ENCODE assay signal across 19 cellular contexts in genomic region chr16:67229906-67230808, GRCh38. TPM values are rescaled to one million over a fixed set of nuclear protein-coding genes. Genes with fewer than 3 reads are reported as not detected.
DNase-seq lines count a peak whose midpoint lies in the region; ATAC-seq, FAIRE-seq and TF ChIP-seq lines count a peak whose summit lies in the region.
"Had no signal": no experiment of that assay in that cellular context is flagged by ENCODE, and none has a peak within 500 bp of the region (broad histone marks: within the 10 kb centered on the region; RNA-seq: fewer than 3 reads in every experiment).

No MANE protein-coding gene starts in this region.

- no TSS peak for BruUV-seq in GM12878 (replicated peaks; lab: Mats Ljungman, UMichigan)

- no peak for TF ChIP-seq EP300 in GM12878 (IDR thresholded peaks at IDR 0.05; ENCODE audit: borderline replicate concordance in 1 of 2, control insufficient read depth in 1 of 2, low read depth in 2 of 2, low read length in 2 of 2)

- H3K27ac Mint-ChIP-seq in activated naive CD4-positive, alpha-beta T cell treated with anti-CD3 and anti-CD28 coated beads, Interleukin-2, amount 10 ng/mL, durations not matched to agents 7 days and 5 days, result no peak overlapping the region
- peak overlapping the region; percentile 100 for H3K27ac Mint-ChIP-seq in stimulated activated effector memory CD8-positive, alpha-beta T cell treated with anti-CD3 and anti-CD28 coated beads, Interleukin-12 subunit alpha, Interleukin-12 subunit beta, amount 100 ng/mL, for 72 hours

- H3K4me1 ChIP-seq in GM12878 (ENCODE audit: control insufficient read depth, insufficient read depth, low read length), result peaks cover 12% of the 10 kb centered on the region

- no peak overlapping the region for H3K9ac ChIP-seq in GM12878 (ENCODE audit: control insufficient read depth, insufficient read depth, low read length)

- no peaks in the 10 kb centered on the region for H3K9me3 Mint-ChIP-seq in activated naive CD4-positive, alpha-beta T cell treated with anti-CD3 and anti-CD28 coated beads, Interleukin-2, amount 10 ng/mL, durations not matched to agents 7 days and 5 days
- H3K9me3 Mint-ChIP-seq in stimulated activated effector memory CD8-positive, alpha-beta T cell treated with anti-CD3 and anti-CD28 coated beads, Interleukin-12 subunit alpha, Interleukin-12 subunit beta, amount 100 ng/mL, for 72 hours, result no peaks in the 10 kb centered on the region

- no peaks in the 10 kb centered on the region for H3K9me3 ChIP-seq in GM12878 (replicated peaks; ENCODE audit: control insufficient read depth, insufficient read depth, low read length)
- H3K9me3 ChIP-seq: A549, tibial artery had no signal

- H3K36me3 Mint-ChIP-seq in activated naive CD4-positive, alpha-beta T cell treated with anti-CD3 and anti-CD28 coated beads, Interleukin-2, amount 10 ng/mL, durations not matched to agents 7 days and 5 days, result peaks cover 24% of the 10 kb centered on the region
- H3K36me3 Mint-ChIP-seq in stimulated activated effector memory CD8-positive, alpha-beta T cell treated with anti-CD3 and anti-CD28 coated beads, Interleukin-12 subunit alpha, Interleukin-12 subunit beta, amount 100 ng/mL, for 72 hours, result peaks cover 85% of the 10 kb centered on the region

- peaks cover 16 to 31% of the 10 kb centered on the region in 2 experiments; a peak in 3 of 4 replicates for H3K36me3 ChIP-seq in GM12878 (ENCODE audit: control insufficient read depth in 2 of 2, insufficient read depth in 2 of 2, low read length in 1 of 2)

- H3K27me3 Mint-ChIP-seq in activated naive CD4-positive, alpha-beta T cell treated with anti-CD3 and anti-CD28 coated beads, Interleukin-2, amount 10 ng/mL, durations not matched to agents 7 days and 5 days, result no peaks in the 10 kb centered on the region

- no peaks in the 10 kb centered on the region for H4K20me1 ChIP-seq in GM12878 (ENCODE audit: control insufficient read depth, insufficient read depth)

- CTCF ChIA-PET in activated naive CD4-positive, alpha-beta T cell treated with anti-CD3 and anti-CD28 coated beads, Interleukin-2, amount 10 ng/mL, durations not matched to agents 7 days and 5 days (lab: Charles Lee), result no interaction called here
- CTCF ChIA-PET in GM12878 (lab: Yijun Ruan, JAX), result interaction anchor here (1.2 to 2.0 kb wide), 2 partner anchors 17 to 75 kb away, joined by 3 to 7 read pairs; partner anchors contain the start of gene FHOD1

- intact Hi-C loops in GM12878 (cut with micrococcal nuclease; ENCODE audit: unreplicated experiment), result no loop called here

- no peak for TF ChIP-seq CTCF in GM12878 (IDR thresholded peaks at IDR 0.05 in 2 of 3, conservative IDR thresholded peaks at IDR 0.05 in 1 of 3; ENCODE audit: control insufficient read depth in 2 of 3, extremely low read depth in 1 of 3, insufficient read depth in 1 of 3, low read depth in 3 of 3, low read length in 3 of 3)

- RAD21 ChIA-PET in GM12878 (lab: Charles Lee; ENCODE audit: unreplicated experiment), result no interaction called here

- 98% methylated on average over 32 of the region's 32 CpGs for WGBS in GM12878 (ENCODE audit: insufficient coverage, insufficient replicate concordance, low lambda C conversion rate, missing lambda C conversion rate)

- peaks cover 18% of the 10 kb centered on the region for H3K79me2 ChIP-seq in GM12878 (ENCODE audit: control insufficient read depth, insufficient read depth, low read length)

- H3K4me3 Mint-ChIP-seq in activated naive CD4-positive, alpha-beta T cell treated with anti-CD3 and anti-CD28 coated beads, Interleukin-2, amount 10 ng/mL, durations not matched to agents 7 days and 5 days, result peak overlapping the region; percentile 23
- H3K4me3 Mint-ChIP-seq in stimulated activated effector memory CD8-positive, alpha-beta T cell treated with anti-CD3 and anti-CD28 coated beads, Interleukin-12 subunit alpha, Interleukin-12 subunit beta, amount 100 ng/mL, for 72 hours, result no peak overlapping the region

- H3K4me3 ChIP-seq in GM12878, result no peak overlapping the region
- H3K4me3 ChIP-seq: A549, cardiac muscle cell, tibial artery had no signal

- SMC1A ChIA-PET in GM12878 (lab: Charles Lee; ENCODE audit: uncharacterized antibody, unreplicated experiment), result no interaction called here

- FAIRE-seq in GM12878 (lab: Jason Lieb, UNC), result no peak
- FAIRE-seq: A549 had no signal

- H3K27me3 ChIP-seq in GM12878 (replicated peaks in 1 of 2; ENCODE audit: control insufficient read depth in 2 of 2, insufficient read depth in 2 of 2, low read length in 1 of 2), result no peaks in the 10 kb centered on the region
- H3K27me3 ChIP-seq: cardiac muscle cell, tibial artery had no signal

- peak; percentile 69 for TF ChIP-seq POLR2A in GM12878 (IDR thresholded peaks at IDR 0.05; ENCODE audit: low read depth, low read length)

- DNase-seq in activated naive CD4-positive, alpha-beta T cell treated with anti-CD3 and anti-CD28 coated beads, Interleukin-2, amount 10 ng/mL, durations not matched to agents 7 days and 5 days, result no peak
- DNase-seq in activated naive CD4-positive, alpha-beta T cell treated with Interleukin-2 at 50 U/mL for 16 hours, result no peak
- DNase-seq in GM12878 (ENCODE audit: low read depth, low spot score), result no peak
- DNase-seq in stimulated activated effector memory CD8-positive, alpha-beta T cell treated with anti-CD3 and anti-CD28 coated beads, Interleukin-12 subunit alpha, Interleukin-12 subunit beta, amount 100 ng/mL, for 72 hours (ENCODE audit: low spot score in 2 of 2), result no peak
- DNase-seq in D341Med (ENCODE audit: low spot score), result no peak
- DNase-seq: activated CD4-positive, alpha-beta T cell treated with anti-CD3 and anti-CD28 coated beads, Interleukin-2, amount 50 U/mL, for 1 hour; activated T-cell treated with anti-CD3 and anti-CD28 coated beads, Interleukin-2, amount 50 U/mL, for 48 hours; C1 segment of cervical spinal cord; DMS153; Kasumi-1; NCI-H1105; NCI-H510A; stimulated activated naive CD4-positive, alpha-beta T cell had no signal

- no peak overlapping the region for H3K4me2 ChIP-seq in GM12878 (ENCODE audit: control insufficient read depth, insufficient read depth)
- H3K4me2 ChIP-seq: A549 had no signal

- in situ Hi-C loops in GM12878 (cut with MboI), result no loop called here

- no peak overlapping the region for H2AFZ ChIP-seq in GM12878 (ENCODE audit: control insufficient read depth, low read depth, low read length)

- POLR2A ChIA-PET in GM12878 (lab: Charles Lee), result interaction anchor here (7.7 kb wide), 1 partner anchor 15 kb away, joined by 100 read pairs; the partner anchor contains the start of genes FHOD1 and SLC9A5

- ATAC-seq in GM12878 (no peak), HG02571 (IDR thresholded peaks at IDR 0.05; ENCODE audit: unreplicated experiment) (no peak)
- ATAC-seq in stimulated activated effector memory CD8-positive, alpha-beta T cell treated with anti-CD3 and anti-CD28 coated beads, Interleukin-12 subunit alpha, Interleukin-12 subunit beta, amount 100 ng/mL, for 72 hours, result no peak
- ATAC-seq: esophagus mucosa, right cardiac atrium had no signal

- no peak for TF ChIP-seq RAD21 in GM12878 (IDR thresholded peaks at IDR 0.05; ENCODE audit: insufficient read depth, low read depth, low read length)

- H3K27ac ChIP-seq in GM12878 (ENCODE audit: control insufficient read depth, insufficient read depth), result no peak overlapping the region
- H3K27ac ChIP-seq: A549, cardiac muscle cell, tibial artery had no signal

- H3K4me1 Mint-ChIP-seq in activated naive CD4-positive, alpha-beta T cell treated with anti-CD3 and anti-CD28 coated beads, Interleukin-2, amount 10 ng/mL, durations not matched to agents 7 days and 5 days, result peaks cover 32% of the 10 kb centered on the region
- peaks cover 43% of the 10 kb centered on the region for H3K4me1 Mint-ChIP-seq in stimulated activated effector memory CD8-positive, alpha-beta T cell treated with anti-CD3 and anti-CD28 coated beads, Interleukin-12 subunit alpha, Interleukin-12 subunit beta, amount 100 ng/mL, for 72 hours

RNA-seq across cellular contexts. Expression of gene TMEM208, which starts 3.2 kb away (rescaled TPM):
- 22.6 and 25.6 TPM in 2 replicates for total RNA-seq in GM12878 (2013; cell fraction: nucleolus; rRNA removed)
- total RNA-seq in GM12878 (2014; rRNA removed) (37.9 and 48.4 TPM in 2 replicates), GM12878 (2014; rRNA removed; fragmentation: Illumina TruSeq; extraction: Trizol) (34.1 and 35.0 TPM in 2 replicates), GM12878 (2021) (45.9 and 46.8 TPM in 2 replicates)
- 30.4 TPM for polyA plus RNA-seq in GM12878 (2011; ENCODE audit: low read depth)
- polyA plus RNA-seq in GM12878 (2011; rRNA removed) (27.8 and 39.4 TPM in 2 replicates), GM12878 (2014; fragmentation: Illumina TruSeq; extraction: Trizol) (25.1 and 42.6 TPM in 2 replicates), GM12878 (2014; fragmentation: Nextera tagmentation; extraction: Ambion mirVana) (100 to 1,000 TPM; 169 to 244 TPM), GM12878 (2014; rRNA removed) (51.1 and 59.8 TPM in 2 replicates), GM12878 (2016; fragmentation: Nextera tagmentation; extraction: Ambion mirVana) (100 to 1,000 TPM; 128 to 143 TPM)
- polyA plus RNA-seq in GM12878 (2011; cell fraction: cytosol; rRNA removed), result 57.1 and 59.1 TPM in 2 replicates
- polyA plus RNA-seq in GM12878 (2011; cell fraction: nucleus; rRNA removed), result 37.1 and 38.2 TPM in 2 replicates
- polyA plus RNA-seq in GM12878 (2012), result 48.9 and 50.2 TPM in 2 replicates
- polyA minus RNA-seq in GM12878 (2011; rRNA and poly(A)+ RNA removed), result 26.0 and 46.0 TPM in 2 replicates
- polyA minus RNA-seq in GM12878 (2011; cell fraction: cytosol; rRNA and poly(A)+ RNA removed), result 6.2 and 8.0 TPM in 2 replicates
- 17.3 and 30.6 TPM in 2 replicates for polyA minus RNA-seq in GM12878 (2011; cell fraction: nucleus; rRNA and poly(A)+ RNA removed)

RNA-seq across cellular contexts. Expression of gene FHOD1, which starts 17.1 kb away (rescaled TPM):
- total RNA-seq in GM12878 (2013; cell fraction: nucleolus; rRNA removed), result 48.1 and 49.7 TPM in 2 replicates
- total RNA-seq in GM12878 (2014; rRNA removed) (26.0 and 31.7 TPM in 2 replicates), GM12878 (2014; rRNA removed; fragmentation: Illumina TruSeq; extraction: Trizol) (8.9 and 10.6 TPM in 2 replicates), GM12878 (2021) (65.6 and 65.7 TPM in 2 replicates)
- 18.0 TPM for polyA plus RNA-seq in GM12878 (2011; ENCODE audit: low read depth)
- polyA plus RNA-seq in GM12878 (2011; rRNA removed) (11.7 and 20.9 TPM in 2 replicates), GM12878 (2014; fragmentation: Illumina TruSeq; extraction: Trizol) (10.0 and 18.5 TPM in 2 replicates), GM12878 (2014; fragmentation: Nextera tagmentation; extraction: Ambion mirVana) (10 to 100 TPM in 1 of 2 experiments, 1 to 10 TPM in 1; 9.0 to 17.7 TPM), GM12878 (2014; rRNA removed) (35.6 and 45.2 TPM in 2 replicates), GM12878 (2016; fragmentation: Nextera tagmentation; extraction: Ambion mirVana) (10 to 100 TPM; 13.6 to 14.4 TPM)
- 21.3 and 24.3 TPM in 2 replicates for polyA plus RNA-seq in GM12878 (2011; cell fraction: cytosol; rRNA removed)
- 229 and 274 TPM in 2 replicates for polyA plus RNA-seq in GM12878 (2011; cell fraction: nucleus; rRNA removed)
- 28.8 and 33.4 TPM in 2 replicates for polyA plus RNA-seq in GM12878 (2012)
- 17.7 and 20.1 TPM in 2 replicates for polyA minus RNA-seq in GM12878 (2011; rRNA and poly(A)+ RNA removed)
- polyA minus RNA-seq in GM12878 (2011; cell fraction: cytosol; rRNA and poly(A)+ RNA removed), result 13.9 and 23.9 TPM in 2 replicates
- 22.0 and 39.2 TPM in 2 replicates for polyA minus RNA-seq in GM12878 (2011; cell fraction: nucleus; rRNA and poly(A)+ RNA removed)

RNA-seq across cellular contexts. Expression of gene SLC9A5, which starts 18.6 kb away (rescaled TPM):
- 4.8 and 5.2 TPM in 2 replicates for total RNA-seq in GM12878 (2013; cell fraction: nucleolus; rRNA removed)
- total RNA-seq in GM12878 (2014; rRNA removed), result 1.3 and 2.0 TPM in 2 replicates
- 0.85 and 1.1 TPM in 2 replicates for total RNA-seq in GM12878 (2014; rRNA removed; fragmentation: Illumina TruSeq; extraction: Trizol)
- 2.4 and 3.2 TPM in 2 replicates for total RNA-seq in GM12878 (2021)
- polyA plus RNA-seq in GM12878 (2011; ENCODE audit: low read depth), result 0.75 TPM
- polyA plus RNA-seq in GM12878 (2011; rRNA removed), result 4.8 and 5.7 TPM in 2 replicates
- 6.0 and 7.4 TPM in 2 replicates for polyA plus RNA-seq in GM12878 (2011; cell fraction: cytosol; rRNA removed)
- polyA plus RNA-seq in GM12878 (2011; cell fraction: nucleus; rRNA removed), result 41.4 and 46.4 TPM in 2 replicates
- 1.8 and 1.9 TPM in 2 replicates for polyA plus RNA-seq in GM12878 (2012)
- 1.1 and 1.5 TPM in 2 replicates for polyA plus RNA-seq in GM12878 (2014; fragmentation: Illumina TruSeq; extraction: Trizol)
- under 1 TPM; 0.26 to 0.27 TPM for polyA plus RNA-seq in GM12878 (2014; fragmentation: Nextera tagmentation; extraction: Ambion mirVana)
- polyA plus RNA-seq in GM12878 (2014; rRNA removed), result 2.3 and 2.7 TPM in 2 replicates
- polyA plus RNA-seq in GM12878 (2016; fragmentation: Nextera tagmentation; extraction: Ambion mirVana), result 1 to 10 TPM; 1.4 to 1.5 TPM
- polyA minus RNA-seq in GM12878 (2011; rRNA and poly(A)+ RNA removed), result 3.9 and 7.1 TPM in 2 replicates
- polyA minus RNA-seq in GM12878 (2011; cell fraction: cytosol; rRNA and poly(A)+ RNA removed), result 0.67 and 1.6 TPM in 2 replicates
- 10.3 and 10.4 TPM in 2 replicates for polyA minus RNA-seq in GM12878 (2011; cell fraction: nucleus; rRNA and poly(A)+ RNA removed)

RNA-seq across cellular contexts. Expression of gene ELMO3, which starts 31.2 kb away (rescaled TPM):
- 7.4 and 7.7 TPM in 2 replicates for total RNA-seq in GM12878 (2013; cell fraction: nucleolus; rRNA removed)
- 2.9 and 3.3 TPM in 2 replicates for total RNA-seq in GM12878 (2014; rRNA removed)
- total RNA-seq in GM12878 (2014; rRNA removed; fragmentation: Illumina TruSeq; extraction: Trizol), result 0.83 and 0.85 TPM in 2 replicates
- 4.7 TPM in 2 replicates for total RNA-seq in GM12878 (2021)
- 0.55 TPM for polyA plus RNA-seq in GM12878 (2011; ENCODE audit: low read depth)
- 1.4 and 2.3 TPM in 2 replicates for polyA plus RNA-seq in GM12878 (2011; rRNA removed)
- polyA plus RNA-seq in GM12878 (2011; cell fraction: cytosol; rRNA removed), result 2.3 and 4.2 TPM in 2 replicates
- 33.6 and 41.6 TPM in 2 replicates for polyA plus RNA-seq in GM12878 (2011; cell fraction: nucleus; rRNA removed)
- polyA plus RNA-seq in GM12878 (2012), result 2.2 and 2.3 TPM in 2 replicates
- polyA plus RNA-seq in GM12878 (2014; fragmentation: Illumina TruSeq; extraction: Trizol), result 0.08 and 0.46 TPM in 2 replicates
- under 1 TPM in 1 of 2 experiments, not detected in 1; 0.05 TPM for polyA plus RNA-seq in GM12878 (2014; fragmentation: Nextera tagmentation; extraction: Ambion mirVana)
- 4.2 and 4.6 TPM in 2 replicates for polyA plus RNA-seq in GM12878 (2014; rRNA removed)
- under 1 TPM; 0.64 to 0.96 TPM for polyA plus RNA-seq in GM12878 (2016; fragmentation: Nextera tagmentation; extraction: Ambion mirVana)
- 0.44 and 1.9 TPM in 2 replicates for polyA minus RNA-seq in GM12878 (2011; rRNA and poly(A)+ RNA removed)
- 0.80 TPM in 1 of 2 replicates, not detected in the other for polyA minus RNA-seq in GM12878 (2011; cell fraction: cytosol; rRNA and poly(A)+ RNA removed)
- 4.0 and 7.6 TPM in 2 replicates for polyA minus RNA-seq in GM12878 (2011; cell fraction: nucleus; rRNA and poly(A)+ RNA removed)

RNA-seq across cellular contexts. Expression of gene E2F4, which starts 38.2 kb away (rescaled TPM):
- 90.6 and 96.1 TPM in 2 replicates for total RNA-seq in GM12878 (2013; cell fraction: nucleolus; rRNA removed)
- total RNA-seq in GM12878 (2014; rRNA removed), result 105 and 116 TPM in 2 replicates
- total RNA-seq in GM12878 (2014; rRNA removed; fragmentation: Illumina TruSeq; extraction: Trizol), result 68.2 and 72.6 TPM in 2 replicates
- total RNA-seq in GM12878 (2021), result 96.7 and 108 TPM in 2 replicates
- polyA plus RNA-seq in GM12878 (2011; ENCODE audit: low read depth), result 51.0 TPM
- polyA plus RNA-seq in GM12878 (2011; rRNA removed), result 42.7 and 75.6 TPM in 2 replicates
- 126 and 137 TPM in 2 replicates for polyA plus RNA-seq in GM12878 (2011; cell fraction: cytosol; rRNA removed)
- 235 and 287 TPM in 2 replicates for polyA plus RNA-seq in GM12878 (2011; cell fraction: nucleus; rRNA removed)
- polyA plus RNA-seq in GM12878 (2012), result 64.9 and 80.5 TPM in 2 replicates
- 38.3 and 88.0 TPM in 2 replicates for polyA plus RNA-seq in GM12878 (2014; fragmentation: Illumina TruSeq; extraction: Trizol)
- 10 to 100 TPM; 11.7 to 16.5 TPM for polyA plus RNA-seq in GM12878 (2014; fragmentation: Nextera tagmentation; extraction: Ambion mirVana)
- polyA plus RNA-seq in GM12878 (2014; rRNA removed), result 132 and 147 TPM in 2 replicates
- polyA plus RNA-seq in GM12878 (2016; fragmentation: Nextera tagmentation; extraction: Ambion mirVana), result 100 to 1,000 TPM; 104 to 110 TPM
- polyA minus RNA-seq in GM12878 (2011; rRNA and poly(A)+ RNA removed), result 75.3 and 103 TPM in 2 replicates
- polyA minus RNA-seq in GM12878 (2011; cell fraction: cytosol; rRNA and poly(A)+ RNA removed), result 28.5 and 40.3 TPM in 2 replicates
- 62.7 and 107 TPM in 2 replicates for polyA minus RNA-seq in GM12878 (2011; cell fraction: nucleus; rRNA and poly(A)+ RNA removed)
